Comparison of ENCODE assay signal across 9 cellular contexts in genomic region chr19:41548954-41549688, GRCh38. TPM values are rescaled to one million over a fixed set of nuclear protein-coding genes. Genes with fewer than 3 reads are reported as not detected.
DNase-seq lines count a peak whose midpoint lies in the region; ATAC-seq, FAIRE-seq and TF ChIP-seq lines count a peak whose summit lies in the region.
"Had no signal": no experiment of that assay in that cellular context is flagged by ENCODE, and none has a peak within 500 bp of the region (broad histone marks: within the 10 kb centered on the region; RNA-seq: fewer than 3 reads in every experiment).

No MANE protein-coding gene starts in this region.

- DNase-seq in GM18507 (ENCODE audit: extremely low spot score, insufficient read length, low read depth) (no peak), left cardiac atrium (peak; percentile 33), RWPE1 (ENCODE audit: low spot score) (no peak)
- DNase-seq in activated CD8-positive, alpha-beta T cell treated with anti-CD3 and anti-CD28 coated beads for 36 hours, result peak; percentile 79
- DNase-seq in stimulated activated CD8-positive, alpha-beta memory T cell treated with anti-CD3 and anti-CD28 coated beads, Interleukin-12 subunit alpha, Interleukin-12 subunit beta, amount 100 ng/mL, for 24 hours (ENCODE audit: extremely low read depth), result peak; percentile 50

- no peaks in the 10 kb centered on the region for H3K27me3 Mint-ChIP-seq in IgD-negative memory B cell
- H3K27me3 Mint-ChIP-seq in activated CD8-positive, alpha-beta T cell treated with anti-CD3 and anti-CD28 coated beads for 36 hours, result no peaks in the 10 kb centered on the region

- H3K27ac ChIP-seq in RWPE1, result no peak overlapping the region

- peak overlapping the region; percentile 84 to 98 (median 98) for H3K4me3 Mint-ChIP-seq in IgD-negative memory B cell
- peak overlapping the region; percentile 87 for H3K4me3 Mint-ChIP-seq in activated CD8-positive, alpha-beta T cell treated with anti-CD3 and anti-CD28 coated beads for 36 hours

- peaks cover 0 to 3% (median 0%) of the 10 kb centered on the region in 3 donors for H3K9me3 Mint-ChIP-seq in IgD-negative memory B cell
- H3K9me3 Mint-ChIP-seq in activated CD8-positive, alpha-beta T cell treated with anti-CD3 and anti-CD28 coated beads for 36 hours, result peaks cover 1% of the 10 kb centered on the region

- FAIRE-seq in GM18507 (lab: Jason Lieb, UNC), result peak; percentile 91

- POLR2A ChIA-PET in activated CD8-positive, alpha-beta T cell treated with anti-CD3 and anti-CD28 coated beads for 36 hours (lab: Charles Lee), result interaction anchor here (1.0 to 4.9 kb wide), 6 partner anchors 9 to 18 kb away, joined by 4 to 26 read pairs (median 6); no protein-coding TSS in a partner anchor
- POLR2A ChIA-PET in RWPE1 (lab: Yijun Ruan, JAX; ENCODE audit: low non-redundant PET), result no interaction called here

- peaks cover 41 to 60% (median 41%) of the 10 kb centered on the region in 3 donors for H3K4me1 Mint-ChIP-seq in IgD-negative memory B cell
- H3K4me1 Mint-ChIP-seq in activated CD8-positive, alpha-beta T cell treated with anti-CD3 and anti-CD28 coated beads for 36 hours (ENCODE audit: low read depth), result peaks cover 47% of the 10 kb centered on the region

- peak overlapping the region; percentile 79 to 95 (median 81) for H3K27ac Mint-ChIP-seq in IgD-negative memory B cell
- H3K27ac Mint-ChIP-seq in activated CD8-positive, alpha-beta T cell treated with anti-CD3 and anti-CD28 coated beads for 36 hours, result peak overlapping the region; percentile 96

- CTCF ChIA-PET in activated CD8-positive, alpha-beta T cell treated with anti-CD3 and anti-CD28 coated beads for 36 hours (lab: Charles Lee), result interaction anchor here (0.8 to 4.9 kb wide), 9 partner anchors 11 to 286 kb away, joined by 3 to 38 read pairs (median 4); partner anchors contain the start of gene DMAC2
- CTCF ChIA-PET in RWPE1 (lab: Yijun Ruan, JAX), result interaction anchor here (0.6 to 1.4 kb wide), 3 partner anchors 14 to 1017 kb away, joined by 3 to 4 read pairs (median 3); no protein-coding TSS in a partner anchor

- ATAC-seq in activated CD8-positive, alpha-beta T cell treated with anti-CD3 and anti-CD28 coated beads for 36 hours, result peak; percentile 72
- peak; percentile 43 to 64 for ATAC-seq in left cardiac atrium
- ATAC-seq in GM19035 (IDR thresholded peaks at IDR 0.05; ENCODE audit: unreplicated experiment), result no peak
- no peak for ATAC-seq in HG03196 (IDR thresholded peaks at IDR 0.05; ENCODE audit: unreplicated experiment)

- intact Hi-C loops in activated CD8-positive, alpha-beta T cell treated with anti-CD3 and anti-CD28 coated beads for 36 hours (cut with micrococcal nuclease), result no loop called here
- intact Hi-C loops in left cardiac atrium (cut with DNase I), result no loop called here

- TF ChIP-seq CTCF in activated CD8-positive, alpha-beta T cell treated with anti-CD3 and anti-CD28 coated beads for 36 hours (IDR thresholded peaks at IDR 0.05), result no peak
- no peak for TF ChIP-seq CTCF in RWPE1 (conservative IDR thresholded peaks at IDR 0.05; ENCODE audit: low read depth)

- peaks cover 13% of the 10 kb centered on the region for H3K36me3 Mint-ChIP-seq in IgD-negative memory B cell
- peaks cover 36% of the 10 kb centered on the region for H3K36me3 Mint-ChIP-seq in activated CD8-positive, alpha-beta T cell treated with anti-CD3 and anti-CD28 coated beads for 36 hours (ENCODE audit: low read depth)

RNA-seq across cellular contexts. Expression of gene CEACAM21, which starts 26.8 kb away (rescaled TPM):
- 30.8 TPM for polyA plus RNA-seq in IgD-negative memory B cell
- total RNA-seq in activated CD8-positive, alpha-beta T cell treated with anti-CD3 and anti-CD28 coated beads for 36 hours, result 10 to 100 TPM; 17.7 to 19.8 TPM
- 1 to 10 TPM in 1 of 2 donors, under 1 TPM in 1; 0.89 to 1.2 TPM for total RNA-seq in left cardiac atrium
- total RNA-seq: kidney epithelial cell had no signal

Comparison
In these comparisons a context has a peak if more than half of its experiments do, and no peak if none do; other contexts are left out.
1. DNase-seq: peak in activated CD8-positive, alpha-beta T cell treated with anti-CD3 and anti-CD28 coated beads for 36 hours (single experiment), left cardiac atrium (single experiment) and stimulated activated CD8-positive, alpha-beta memory T cell treated with anti-CD3 and anti-CD28 coated beads, Interleukin-12 subunit alpha, Interleukin-12 subunit beta, amount 100 ng/mL, for 24 hours (single experiment); none in GM18507 (single experiment) and RWPE1 (single experiment).
2. ATAC-seq: peak in activated CD8-positive, alpha-beta T cell treated with anti-CD3 and anti-CD28 coated beads for 36 hours (single experiment) and left cardiac atrium (2 of 2); none in GM19035 (single experiment) and HG03196 (single experiment).
3. RNA of gene CEACAM21, which starts 26.8 kb away (total RNA-seq): 17.7 to 19.8 TPM in activated CD8-positive, alpha-beta T cell treated with anti-CD3 and anti-CD28 coated beads for 36 hours; 0.89 to 1.2 TPM in left cardiac atrium; every median in the first group is over 4 times any median in the second.